In the genomic region with DNA sequence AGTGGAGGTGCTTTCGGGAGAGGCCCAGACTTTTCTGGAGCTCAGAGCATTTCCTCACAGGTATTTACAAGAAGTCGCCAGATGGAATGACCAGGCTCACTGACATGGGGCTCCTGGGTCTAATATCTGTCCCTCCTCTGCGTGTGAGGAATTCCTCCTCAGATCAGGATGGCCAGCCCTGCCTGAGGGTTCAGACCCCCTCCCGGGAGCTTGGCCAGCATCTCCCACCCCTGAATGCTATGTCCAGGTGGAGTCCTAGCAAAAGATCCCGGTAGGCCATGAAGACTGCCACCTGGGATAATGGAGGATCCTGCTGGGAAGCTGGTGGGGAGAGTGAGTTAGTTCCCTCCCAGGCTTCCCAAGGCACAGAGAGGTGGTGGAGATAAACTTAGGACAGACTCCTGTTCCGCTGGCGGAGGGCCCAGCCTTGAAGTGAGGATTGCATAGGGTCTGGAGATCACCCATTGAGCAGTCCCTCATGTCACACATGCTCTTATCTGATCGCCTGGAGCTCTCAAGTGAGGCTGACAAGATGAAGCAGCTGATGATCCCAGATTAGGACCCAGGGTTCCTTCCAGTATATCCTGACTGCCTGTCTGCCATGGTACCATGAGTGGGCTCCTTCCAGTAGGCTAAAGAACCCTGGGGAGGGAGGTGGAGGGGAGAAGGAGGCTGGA, we compare ENCODE assay signal across 1 cellular context.
TF ChIP-seq lines count a peak whose summit lies in the region.

No MANE protein-coding gene starts in this region.

TF ChIP-seq in IMR-90, 13 proteins besides CTCF, POLR2A, EP300 and RAD21:
- TF ChIP-seq MAZ (IDR thresholded peaks at IDR 0.05; ENCODE audit: borderline replicate concordance, low read depth, low read length) (no peak), BHLHE40 (IDR thresholded peaks at IDR 0.05; ENCODE audit: low read depth, low read length) (no peak), SMC3 (IDR thresholded peaks at IDR 0.05; ENCODE audit: low read depth, low read length) (no peak), MAFK (IDR thresholded peaks at IDR 0.05; ENCODE audit: low read depth, low read length) (no peak), CEBPB (IDR thresholded peaks at IDR 0.05; ENCODE audit: low read depth, low read length) (no peak), RCOR1 (IDR thresholded peaks at IDR 0.05; ENCODE audit: insufficient replicate concordance, low read length) (no peak)
- TF ChIP-seq, protein P1, sequence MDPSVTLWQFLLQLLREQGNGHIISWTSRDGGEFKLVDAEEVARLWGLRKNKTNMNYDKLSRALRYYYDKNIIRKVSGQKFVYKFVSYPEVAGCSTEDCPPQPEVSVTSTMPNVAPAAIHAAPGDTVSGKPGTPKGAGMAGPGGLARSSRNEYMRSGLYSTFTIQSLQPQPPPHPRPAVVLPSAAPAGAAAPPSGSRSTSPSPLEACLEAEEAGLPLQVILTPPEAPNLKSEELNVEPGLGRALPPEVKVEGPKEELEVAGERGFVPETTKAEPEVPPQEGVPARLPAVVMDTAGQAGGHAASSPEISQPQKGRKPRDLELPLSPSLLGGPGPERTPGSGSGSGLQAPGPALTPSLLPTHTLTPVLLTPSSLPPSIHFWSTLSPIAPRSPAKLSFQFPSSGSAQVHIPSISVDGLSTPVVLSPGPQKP (IDR thresholded peaks at IDR 0.05; ENCODE audit: borderline replicate concordance, low read depth, low read length) = no peak
- TF ChIP-seq, protein P2, sequence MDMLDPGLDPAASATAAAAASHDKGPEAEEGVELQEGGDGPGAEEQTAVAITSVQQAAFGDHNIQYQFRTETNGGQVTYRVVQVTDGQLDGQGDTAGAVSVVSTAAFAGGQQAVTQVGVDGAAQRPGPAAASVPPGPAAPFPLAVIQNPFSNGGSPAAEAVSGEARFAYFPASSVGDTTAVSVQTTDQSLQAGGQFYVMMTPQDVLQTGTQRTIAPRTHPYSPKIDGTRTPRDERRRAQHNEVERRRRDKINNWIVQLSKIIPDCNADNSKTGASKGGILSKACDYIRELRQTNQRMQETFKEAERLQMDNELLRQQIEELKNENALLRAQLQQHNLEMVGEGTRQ (IDR thresholded peaks at IDR 0.05; ENCODE audit: low read depth, low read length) = no peak
